In genomic region chr12:30640392-30640791, GRCh38 we compare ENCODE assay signal across 2 cellular contexts.
TF ChIP-seq lines count a peak whose summit lies in the region.

No MANE protein-coding gene starts in this region.

TF ChIP-seq in HepG2, 621 proteins besides CTCF, POLR2A, EP300 and RAD21:
- TF ChIP-seq KLF12 (CRISPR knock-in tag; IDR thresholded peaks at IDR 0.05; ENCODE audit: borderline replicate concordance) (no peak), PLRG1 (conservative IDR thresholded peaks at IDR 0.05) (no peak), SRSF1 (optimal IDR thresholded peaks at IDR 0.05; ENCODE audit: low read depth, low read length) (no peak), MAFK (conservative IDR thresholded peaks at IDR 0.05 in 1 of 2, IDR thresholded peaks at IDR 0.05 in 1 of 2; ENCODE audit: low read length in 2 of 2) (peak; percentile 27 to 57; a peak in 3 of 4 replicates), MAFF (IDR thresholded peaks at IDR 0.05; ENCODE audit: low read depth, low read length) (peak; percentile 37; the same call in 1 of the 2 replicates), KDM4B (CRISPR knock-in tag; IDR thresholded peaks at IDR 0.05) (no peak)
TF ChIP-seq in HepG2: peak in this region for 2.

TF ChIP-seq in K562, 482 proteins besides CTCF, POLR2A, EP300 and RAD21:
- TF ChIP-seq PTRF (tag; IDR thresholded peaks at IDR 0.05) = no peak
- peak; percentile 56 for TF ChIP-seq C11orf30 (IDR thresholded peaks at IDR 0.05; ENCODE audit: low read depth)
- peak; percentile 81 for TF ChIP-seq ZNF316 (IDR thresholded peaks at IDR 0.05)
